In the genomic region with DNA sequence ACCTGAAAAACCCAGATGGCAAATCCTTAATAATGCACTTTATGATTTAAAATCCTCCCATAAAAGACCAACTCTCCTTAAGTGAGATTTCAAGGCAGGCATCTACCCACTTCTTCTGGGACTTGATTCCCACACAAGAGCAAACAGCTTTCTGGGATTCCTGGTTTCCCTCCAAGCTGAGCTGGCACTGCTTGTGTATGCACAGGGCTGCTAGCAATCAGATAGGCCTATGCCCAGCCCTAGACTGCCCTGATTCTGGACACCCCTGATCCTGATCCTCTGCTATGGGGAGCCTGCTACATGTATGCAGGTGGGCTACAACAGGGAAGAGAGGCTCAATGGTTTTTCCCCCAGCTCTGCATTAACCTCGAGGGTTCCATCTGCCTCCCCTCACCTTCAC, we compare ENCODE assay signal across 6 cellular contexts. TPM values are rescaled to one million over a fixed set of nuclear protein-coding genes. Genes with fewer than 3 reads are reported as not detected.
A peak's percentile ranks its signal among the peaks of the same experiment; 100 is the strongest.
DNase-seq lines count a peak whose midpoint lies in the region; ATAC-seq and TF ChIP-seq lines count a peak whose summit lies in the region.
"Not testable (repeated sequence)": the region's sequence is repeated elsewhere in the genome, so short reads cannot be mapped to it uniquely, and the experiment has no call there.

No MANE protein-coding gene starts in this region.

- DNase-seq in T-helper 17 cell; activated T-cell treated with anti-CD3 and anti-CD28 coated beads, Interleukin-2, amount 50 U/mL, for 24 hours; left lung; stimulated activated effector memory CD8-positive, alpha-beta T cell treated with anti-CD3 and anti-CD28 coated beads, Interleukin-12 subunit alpha, Interleukin-12 subunit beta, amount 100 ng/mL, for 72 hours (ENCODE audit: low spot score in 2 of 2): not testable (repeated sequence)

- H3K27ac ChIP-seq in left lung, result not testable (repeated sequence)

- not testable (repeated sequence) for H3K36me3 Mint-ChIP-seq in T-helper 17 cell (ENCODE audit: low read depth); activated T-cell treated with anti-CD3 and anti-CD28 coated beads, Interleukin-2, amount 50 U/mL, for 24 hours (ENCODE audit: low read depth); activated naive CD8-positive, alpha-beta T cell; dendritic cell treated with granulocyte-macrophage colony-stimulating factor and Interleukin-4, amounts not matched to agents 40 ng/mL and 50 ng/mL, for 4 days (ENCODE audit: low read depth); stimulated activated effector memory CD8-positive, alpha-beta T cell treated with anti-CD3 and anti-CD28 coated beads, Interleukin-12 subunit alpha, Interleukin-12 subunit beta, amount 100 ng/mL, for 72 hours

- H3K36me3 ChIP-seq in left lung, result not testable (repeated sequence)

- H3K4me3 ChIP-seq in left lung, result not testable (repeated sequence)

- peaks cover 15% of the 10 kb centered on the region for H3K27me3 Mint-ChIP-seq in T-helper 17 cell
- H3K27me3 Mint-ChIP-seq in activated T-cell treated with anti-CD3 and anti-CD28 coated beads, Interleukin-2, amount 50 U/mL, for 24 hours; activated naive CD8-positive, alpha-beta T cell; dendritic cell treated with granulocyte-macrophage colony-stimulating factor and Interleukin-4, amounts not matched to agents 40 ng/mL and 50 ng/mL, for 4 days: not testable (repeated sequence)

- ATAC-seq in T-helper 17 cell; stimulated activated effector memory CD8-positive, alpha-beta T cell treated with anti-CD3 and anti-CD28 coated beads, Interleukin-12 subunit alpha, Interleukin-12 subunit beta, amount 100 ng/mL, for 72 hours: not testable (repeated sequence)
- peak; percentile 67 for ATAC-seq in left lung

- not testable (repeated sequence) for H3K27me3 ChIP-seq in left lung

- not testable (repeated sequence) for H3K4me3 Mint-ChIP-seq in T-helper 17 cell; dendritic cell treated with granulocyte-macrophage colony-stimulating factor and Interleukin-4, amounts not matched to agents 40 ng/mL and 50 ng/mL, for 4 days
- H3K4me3 Mint-ChIP-seq in activated T-cell treated with anti-CD3 and anti-CD28 coated beads, Interleukin-2, amount 50 U/mL, for 24 hours, result peak overlapping the region; percentile 65
- H3K4me3 Mint-ChIP-seq in activated naive CD8-positive, alpha-beta T cell, result peak overlapping the region; percentile 58
- peak overlapping the region; percentile 36 for H3K4me3 Mint-ChIP-seq in stimulated activated effector memory CD8-positive, alpha-beta T cell treated with anti-CD3 and anti-CD28 coated beads, Interleukin-12 subunit alpha, Interleukin-12 subunit beta, amount 100 ng/mL, for 72 hours

- TF ChIP-seq CTCF in left lung (IDR thresholded peaks at IDR 0.05), result not testable (repeated sequence)

- H3K27ac Mint-ChIP-seq in T-helper 17 cell, result peak overlapping the region; percentile 46
- peak overlapping the region; percentile 47 for H3K27ac Mint-ChIP-seq in activated T-cell treated with anti-CD3 and anti-CD28 coated beads, Interleukin-2, amount 50 U/mL, for 24 hours
- H3K27ac Mint-ChIP-seq in activated naive CD8-positive, alpha-beta T cell, result peak overlapping the region; percentile 3
- peak overlapping the region; percentile 45 for H3K27ac Mint-ChIP-seq in dendritic cell treated with granulocyte-macrophage colony-stimulating factor and Interleukin-4, amounts not matched to agents 40 ng/mL and 50 ng/mL, for 4 days
- peak overlapping the region; percentile 23 for H3K27ac Mint-ChIP-seq in stimulated activated effector memory CD8-positive, alpha-beta T cell treated with anti-CD3 and anti-CD28 coated beads, Interleukin-12 subunit alpha, Interleukin-12 subunit beta, amount 100 ng/mL, for 72 hours

- intact Hi-C loops in dendritic cell treated with granulocyte-macrophage colony-stimulating factor and Interleukin-4, amounts not matched to agents 40 ng/mL and 50 ng/mL, for 4 days (cut with micrococcal nuclease); left lung (cut with DNase I): not testable (repeated sequence)

- not testable (repeated sequence) for H3K4me1 ChIP-seq in left lung

- not testable (repeated sequence) for H3K9me3 ChIP-seq in T-helper 17 cell (ENCODE audit: control insufficient read depth, low read length, poor library complexity, severe bottlenecking); left lung

- not testable (repeated sequence) for H3K9me3 Mint-ChIP-seq in activated T-cell treated with anti-CD3 and anti-CD28 coated beads, Interleukin-2, amount 50 U/mL, for 24 hours; activated naive CD8-positive, alpha-beta T cell (ENCODE audit: low read depth); dendritic cell treated with granulocyte-macrophage colony-stimulating factor and Interleukin-4, amounts not matched to agents 40 ng/mL and 50 ng/mL, for 4 days; stimulated activated effector memory CD8-positive, alpha-beta T cell treated with anti-CD3 and anti-CD28 coated beads, Interleukin-12 subunit alpha, Interleukin-12 subunit beta, amount 100 ng/mL, for 72 hours

- not testable (repeated sequence) for H3K4me1 Mint-ChIP-seq in T-helper 17 cell
- H3K4me1 Mint-ChIP-seq in activated T-cell treated with anti-CD3 and anti-CD28 coated beads, Interleukin-2, amount 50 U/mL, for 24 hours (ENCODE audit: low read depth), result peaks cover 44% of the 10 kb centered on the region
- H3K4me1 Mint-ChIP-seq in activated naive CD8-positive, alpha-beta T cell (ENCODE audit: low read depth), result peaks cover 26% of the 10 kb centered on the region
- H3K4me1 Mint-ChIP-seq in dendritic cell treated with granulocyte-macrophage colony-stimulating factor and Interleukin-4, amounts not matched to agents 40 ng/mL and 50 ng/mL, for 4 days (ENCODE audit: low read depth), result peaks cover 58% of the 10 kb centered on the region
- H3K4me1 Mint-ChIP-seq in stimulated activated effector memory CD8-positive, alpha-beta T cell treated with anti-CD3 and anti-CD28 coated beads, Interleukin-12 subunit alpha, Interleukin-12 subunit beta, amount 100 ng/mL, for 72 hours, result peaks cover 24% of the 10 kb centered on the region

RNA-seq across cellular contexts. Expression of a gene that starts 36.6 kb away (rescaled TPM):
- 10 to 100 TPM; 21.7 to 22.1 TPM for total RNA-seq in T-helper 17 cell
- total RNA-seq in left lung, result 10 to 100 TPM; 19.5 to 39.5 TPM
